Comparison of ENCODE assay signal across 17 cellular contexts in the genomic region with DNA sequence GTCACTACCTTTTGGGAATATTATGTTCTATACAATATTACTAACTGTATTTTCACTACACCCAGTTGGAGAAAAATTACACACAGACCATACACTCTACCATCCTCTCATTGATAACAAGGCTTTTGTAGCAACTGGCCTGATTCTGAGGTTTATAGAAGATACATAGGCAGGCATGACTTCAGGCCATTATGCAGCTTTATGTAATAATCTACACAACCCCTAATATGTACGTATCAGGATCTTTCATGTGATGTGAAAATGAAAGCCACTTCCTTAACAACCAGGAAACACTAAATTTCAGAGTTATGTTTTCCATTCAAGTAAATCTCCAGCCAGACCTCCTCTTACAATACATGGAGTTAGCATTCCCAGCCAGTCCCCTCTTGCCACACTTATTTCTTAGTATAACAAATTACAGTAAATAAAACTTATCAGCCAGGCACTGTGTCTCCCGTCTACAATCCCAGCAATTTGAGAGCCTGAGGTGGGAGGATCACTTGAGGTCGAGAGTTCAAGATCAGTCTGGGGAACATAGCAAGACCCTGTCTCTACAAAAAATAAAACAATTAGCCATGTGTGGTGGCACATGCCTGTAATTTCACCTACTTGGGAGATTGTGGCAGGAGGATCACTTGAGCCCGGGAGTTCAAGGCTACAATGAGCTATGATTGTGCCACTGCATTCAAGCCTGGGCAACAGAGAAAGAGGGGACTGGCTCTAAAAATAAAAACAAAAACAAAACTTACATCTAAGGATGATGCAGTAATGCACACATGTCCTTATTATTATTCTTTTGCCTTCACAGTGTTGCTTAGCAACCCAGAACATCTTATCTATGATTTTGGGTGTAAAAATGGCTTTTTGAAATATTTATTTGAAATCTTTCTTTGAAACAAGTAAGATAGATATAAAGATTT. TPM values are rescaled to one million over a fixed set of nuclear protein-coding genes. Genes with fewer than 3 reads are reported as not detected.
DNase-seq lines count a peak whose midpoint lies in the region; ATAC-seq and TF ChIP-seq lines count a peak whose summit lies in the region.
"Had no signal": no experiment of that assay in that cellular context is flagged by ENCODE, and none has a peak within 500 bp of the region (broad histone marks: within the 10 kb centered on the region; RNA-seq: fewer than 3 reads in every experiment).

No MANE protein-coding gene starts in this region.

- TF ChIP-seq RAD21 in SK-N-SH (IDR thresholded peaks at IDR 0.05; ENCODE audit: low read length), result no peak

- ATAC-seq in SK-N-SH treated with all-trans-retinoic acid at 6 μM for 48 hours (no peak), HG02610 (IDR thresholded peaks at IDR 0.05; ENCODE audit: unreplicated experiment) (peak; percentile 56), memory B cell (ENCODE audit: low read depth) (peak; percentile 74), HG02763 (IDR thresholded peaks at IDR 0.05; ENCODE audit: unreplicated experiment) (no peak), HG03439 (IDR thresholded peaks at IDR 0.05; ENCODE audit: unreplicated experiment) (no peak)

- no peaks in the 10 kb centered on the region; the same call in 1 of the 2 replicates for H3K9me3 ChIP-seq in SK-N-SH
- H3K9me3 ChIP-seq: thyroid gland had no signal

- no peak overlapping the region for H3K4me2 ChIP-seq in SK-N-SH
- H3K4me2 ChIP-seq: neural progenitor cell had no signal

- H3K4me3 ChIP-seq in SK-N-SH (ENCODE audit: low read depth in 2 of 2, low read length in 1 of 2), result no peak overlapping the region
- H3K4me3 ChIP-seq: dorsolateral prefrontal cortex, neural progenitor cell, thyroid gland had no signal

- H3K36me3 Mint-ChIP-seq in T-helper 2 cell treated with Interferon-gamma antibody and Interleukin-4, amounts not matched to agents 5 μg/mL and 100 μg/mL, for 36 hours (ENCODE audit: low read depth), result peaks cover 5% of the 10 kb centered on the region
- H3K36me3 Mint-ChIP-seq in memory B cell, result peaks cover 4% of the 10 kb centered on the region
- H3K36me3 Mint-ChIP-seq in progenitor cell of endocrine pancreas (ENCODE audit: insufficient read depth), result no peaks in the 10 kb centered on the region

- WGBS in SK-N-SH (ENCODE audit: low lambda C conversion rate), result 63% methylated on average over 4 of the region's 4 CpGs

- peaks cover 7% of the 10 kb centered on the region for H3K4me1 Mint-ChIP-seq in T-helper 2 cell treated with Interferon-gamma antibody and Interleukin-4, amounts not matched to agents 5 μg/mL and 100 μg/mL, for 36 hours (ENCODE audit: low read depth)
- H3K4me1 Mint-ChIP-seq in memory B cell, result peaks cover 5% of the 10 kb centered on the region
- H3K4me1 Mint-ChIP-seq in progenitor cell of endocrine pancreas (ENCODE audit: low read depth), result no peaks in the 10 kb centered on the region

- peak overlapping the region; percentile 68 for H2AFZ ChIP-seq in SK-N-SH (ENCODE audit: low read depth)
- H2AFZ ChIP-seq: neural progenitor cell had no signal

- H4K20me1 ChIP-seq in SK-N-SH (ENCODE audit: insufficient read depth), result no peaks in the 10 kb centered on the region

- TF ChIP-seq CTCF in SK-N-SH (IDR thresholded peaks at IDR 0.05), result no peak
- TF ChIP-seq CTCF in progenitor cell of endocrine pancreas (IDR thresholded peaks at IDR 0.05; ENCODE audit: unreplicated experiment), result no peak

- H3K9me2 ChIP-seq in SK-N-SH, result no peaks in the 10 kb centered on the region

- DNase-seq in SK-N-SH (no peak), memory B cell (ENCODE audit: low spot score in 2 of 2) (no peak), progenitor cell of endocrine pancreas (ENCODE audit: low spot score, unreplicated experiment) (no peak)
- DNase-seq in T-helper 2 cell treated with Interferon-gamma antibody and Interleukin-4, amounts not matched to agents 5 μg/mL and 100 μg/mL, for 36 hours (ENCODE audit: low spot score), result no peak
- DNase-seq: activated T-cell treated with anti-CD3 and anti-CD28 coated beads, Interleukin-2, amount 50 U/mL, for 1 hour; amniotic stem cell; DMS153; dorsolateral prefrontal cortex; kidney glomerular epithelial cell; NCI-H345; thyroid gland had no signal

- H3K79me2 ChIP-seq in SK-N-SH (ENCODE audit: insufficient read depth), result no peaks in the 10 kb centered on the region

- H3K27ac ChIP-seq in SK-N-SH (ENCODE audit: low read depth in 2 of 2, low read length in 1 of 2), result no peak overlapping the region
- H3K27ac ChIP-seq: neural progenitor cell, RWPE1, thyroid gland had no signal

- CTCF ChIA-PET in SK-N-SH (lab: Yijun Ruan, JAX), result interaction anchor here (4.5 kb wide), 1 partner anchor 17 kb away, joined by 16 read pairs; no protein-coding TSS in a partner anchor

- peak overlapping the region; percentile 19 for H3K27ac Mint-ChIP-seq in T-helper 2 cell treated with Interferon-gamma antibody and Interleukin-4, amounts not matched to agents 5 μg/mL and 100 μg/mL, for 36 hours
- H3K27ac Mint-ChIP-seq in memory B cell (peak overlapping the region; percentile 55), progenitor cell of endocrine pancreas (no peak overlapping the region)
- H3K27ac Mint-ChIP-seq: neural progenitor cell had no signal

- no peak overlapping the region for H3K4me3 Mint-ChIP-seq in T-helper 2 cell treated with Interferon-gamma antibody and Interleukin-4, amounts not matched to agents 5 μg/mL and 100 μg/mL, for 36 hours
- H3K4me3 Mint-ChIP-seq in memory B cell (no peak overlapping the region), progenitor cell of endocrine pancreas (ENCODE audit: low read depth) (no peak overlapping the region)
- H3K4me3 Mint-ChIP-seq: neural progenitor cell had no signal

- H3K27me3 Mint-ChIP-seq in T-helper 2 cell treated with Interferon-gamma antibody and Interleukin-4, amounts not matched to agents 5 μg/mL and 100 μg/mL, for 36 hours (ENCODE audit: low read depth), result peaks cover 2% of the 10 kb centered on the region
- H3K27me3 Mint-ChIP-seq in memory B cell (peaks cover 2% of the 10 kb centered on the region), progenitor cell of endocrine pancreas (no peaks in the 10 kb centered on the region)

- no peaks in the 10 kb centered on the region for H3K27me3 ChIP-seq in SK-N-SH (ENCODE audit: insufficient read depth)
- H3K27me3 ChIP-seq: dorsolateral prefrontal cortex, neural progenitor cell, thyroid gland had no signal

- H3K4me1 ChIP-seq in SK-N-SH (ENCODE audit: control insufficient read depth in 1 of 2, insufficient read depth in 2 of 2, low read depth in 1 of 2, low read length in 1 of 2), result no peaks in the 10 kb centered on the region
- H3K4me1 ChIP-seq: neural progenitor cell, thyroid gland had no signal

- POLR2A ChIA-PET in SK-N-SH (lab: Yijun Ruan, JAX), result interaction anchor here (0.6 kb wide), 1 partner anchor 510 kb away, joined by 3 read pairs; no protein-coding TSS in a partner anchor

- no peak overlapping the region for H3K9ac ChIP-seq in SK-N-SH
- H3K9ac ChIP-seq: neural progenitor cell had no signal

- H3K9me3 Mint-ChIP-seq in T-helper 2 cell treated with Interferon-gamma antibody and Interleukin-4, amounts not matched to agents 5 μg/mL and 100 μg/mL, for 36 hours, result peaks cover 9% of the 10 kb centered on the region
- H3K9me3 Mint-ChIP-seq in memory B cell (peaks cover 3% of the 10 kb centered on the region), progenitor cell of endocrine pancreas (ENCODE audit: low read depth) (peaks cover 6% of the 10 kb centered on the region)

- no peaks in the 10 kb centered on the region for H3K36me3 ChIP-seq in SK-N-SH (replicated peaks in 1 of 2; ENCODE audit: control insufficient read depth in 1 of 2, insufficient read depth in 2 of 2, low read length in 1 of 2)
- H3K36me3 ChIP-seq: neural progenitor cell, thyroid gland had no signal

- no peak for TF ChIP-seq EP300 in SK-N-SH (IDR thresholded peaks at IDR 0.05; ENCODE audit: borderline replicate concordance in 1 of 2, low read depth in 1 of 2, low read length in 1 of 2)

- H3F3A ChIP-seq in SK-N-SH (replicated peaks; ENCODE audit: insufficient read depth), result peaks cover 4% of the 10 kb centered on the region

TF ChIP-seq in SK-N-SH treated with all-trans-retinoic acid at 6 μM for 48 hours, 23 proteins besides CTCF, POLR2A, EP300 and RAD21 (continues in another document):
- TF ChIP-seq TCF4 (CRISPR knock-in tag; IDR thresholded peaks at IDR 0.05; ENCODE audit: borderline replicate concordance), result no peak
- TF ChIP-seq ESRRG (CRISPR knock-in tag; IDR thresholded peaks at IDR 0.05), result no peak
- no peak for TF ChIP-seq ZFP3 (CRISPR knock-in tag; IDR thresholded peaks at IDR 0.05)
- TF ChIP-seq BACH2 (CRISPR knock-in tag; IDR thresholded peaks at IDR 0.05; ENCODE audit: borderline replicate concordance), result no peak
- no peak for TF ChIP-seq CSDC2 (CRISPR knock-in tag; IDR thresholded peaks at IDR 0.05)
- TF ChIP-seq ARNTL (CRISPR knock-in tag; IDR thresholded peaks at IDR 0.05; ENCODE audit: borderline replicate concordance, low read depth), result no peak
- TF ChIP-seq OSR1 (CRISPR knock-in tag; IDR thresholded peaks at IDR 0.05), result no peak
- TF ChIP-seq ZNF565 (CRISPR knock-in tag; conservative IDR thresholded peaks at IDR 0.05; ENCODE audit: low read depth), result no peak
- TF ChIP-seq TSHZ2 (CRISPR knock-in tag; IDR thresholded peaks at IDR 0.05), result no peak

RNA-seq across cellular contexts. Expression of gene OSBPL8, which starts 10.4 kb away (rescaled TPM):
- 9.5 and 10.6 TPM in 2 replicates for polyA plus RNA-seq in SK-N-SH (2012; rRNA removed)
- polyA plus RNA-seq in SK-N-SH (2012; cell fraction: cytosol; rRNA removed), result 13.2 and 13.7 TPM in 2 replicates
- 12.0 and 18.9 TPM in 2 replicates for polyA plus RNA-seq in SK-N-SH (2012; cell fraction: nucleus; rRNA removed)
- total RNA-seq in progenitor cell of endocrine pancreas, result 65.3 and 71.4 TPM in 2 replicates

Comparison
In these comparisons a context has a peak if more than half of its experiments do, and no peak if none do; other contexts are left out.
1. ATAC-seq: peak in HG02610 (single experiment) and memory B cell (single experiment); none in SK-N-SH treated with all-trans-retinoic acid at 6 μM for 48 hours (single experiment), HG02763 (single experiment) and HG03439 (single experiment).